1 cellular context compared by ENCODE assay signal in the genomic region with DNA sequence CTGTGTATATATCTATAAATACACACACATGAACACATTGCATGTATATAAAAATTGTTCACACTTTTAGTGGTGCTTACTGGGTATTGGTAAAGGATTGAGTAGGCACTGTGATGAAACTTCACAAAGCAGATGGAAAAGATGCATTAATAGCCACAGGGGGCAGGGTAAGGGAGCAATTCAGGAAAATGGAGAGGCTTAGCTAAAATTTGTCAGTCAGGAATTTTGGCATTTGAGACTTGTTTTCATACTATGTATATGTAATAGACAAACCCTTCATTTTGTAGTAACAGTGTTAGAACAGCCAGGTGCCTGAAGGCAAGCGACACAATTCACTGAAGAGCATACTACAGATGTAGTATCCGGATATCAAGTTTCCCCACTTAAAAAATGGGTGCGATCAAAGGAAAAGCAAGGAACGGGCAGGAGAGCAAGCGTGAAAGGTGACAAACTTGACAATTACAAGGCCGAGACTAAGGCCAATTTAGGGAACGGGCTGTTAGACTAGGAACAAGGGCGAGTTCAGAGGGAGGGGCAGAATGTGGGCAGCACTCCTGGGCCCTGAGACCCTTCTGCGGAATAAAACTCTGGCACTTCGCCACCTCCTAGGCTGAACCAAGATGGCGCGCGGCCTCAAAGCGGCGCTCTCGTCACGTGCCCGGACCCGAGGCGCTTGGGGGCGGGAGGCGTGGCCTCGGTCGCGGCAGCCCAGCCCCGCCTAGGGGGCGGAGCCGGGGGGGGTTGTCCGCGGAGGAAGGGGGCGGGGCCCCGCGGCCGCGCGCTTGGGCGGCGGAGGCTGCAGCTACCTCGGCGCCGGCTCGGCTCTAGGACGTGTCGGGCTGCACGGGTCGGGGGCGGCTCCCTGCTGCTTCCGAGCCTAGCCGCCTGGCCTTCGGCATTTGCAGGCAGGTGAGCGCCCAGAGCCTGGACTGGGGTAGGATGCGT.
TF ChIP-seq lines count a peak whose summit lies in the region.

A gene (plus strand): TSS at position 771 of the 945 bp plus-strand sequence. CDS start 12,518 bp downstream, outside the sequence.

TF ChIP-seq in K562, 482 proteins besides CTCF, POLR2A, EP300 and RAD21 (continued from another document and continues in another):
- TF ChIP-seq, protein P1, sequence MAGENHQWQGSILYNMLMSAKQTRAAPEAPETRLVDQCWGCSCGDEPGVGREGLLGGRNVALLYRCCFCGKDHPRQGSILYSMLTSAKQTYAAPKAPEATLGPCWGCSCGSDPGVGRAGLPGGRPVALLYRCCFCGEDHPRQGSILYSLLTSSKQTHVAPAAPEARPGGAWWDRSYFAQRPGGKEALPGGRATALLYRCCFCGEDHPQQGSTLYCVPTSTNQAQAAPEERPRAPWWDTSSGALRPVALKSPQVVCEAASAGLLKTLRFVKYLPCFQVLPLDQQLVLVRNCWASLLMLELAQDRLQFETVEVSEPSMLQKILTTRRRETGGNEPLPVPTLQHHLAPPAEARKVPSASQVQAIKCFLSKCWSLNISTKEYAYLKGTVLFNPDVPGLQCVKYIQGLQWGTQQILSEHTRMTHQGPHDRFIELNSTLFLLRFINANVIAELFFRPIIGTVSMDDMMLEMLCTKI (IDR thresholded peaks at IDR 0.05; ENCODE audit: partially characterized antibody), result no peak
- TF ChIP-seq SMAD2 (IDR thresholded peaks at IDR 0.05; ENCODE audit: low read depth, low read length) (no peak), FOXJ3 (CRISPR knock-in tag; IDR thresholded peaks at IDR 0.05) (no peak), TBP (optimal IDR thresholded peaks at IDR 0.05; ENCODE audit: low read depth, low read length) (peak; percentile 33), BCOR (IDR thresholded peaks at IDR 0.05) (no peak), ELF4 (CRISPR knock-in tag; IDR thresholded peaks at IDR 0.05) (peak; percentile 86), RBBP5 (IDR thresholded peaks at IDR 0.05; ENCODE audit: borderline replicate concordance, insufficient read depth, low read length, poor library complexity, severe bottlenecking) (no peak), NCOA2 (IDR thresholded peaks at IDR 0.05; ENCODE audit: partially characterized antibody in 2 of 2) (no peak), ATF7 (IDR thresholded peaks at IDR 0.05) (peak; percentile 58), ZNF146 (CRISPR knock-in tag; IDR thresholded peaks at IDR 0.05; ENCODE audit: unreplicated experiment) (no peak), MTA3 (IDR thresholded peaks at IDR 0.05; ENCODE audit: borderline replicate concordance) (peak; percentile 78; the same call in 1 of the 2 replicates), XRCC3 (IDR thresholded peaks at IDR 0.05) (no peak), EP400 (IDR thresholded peaks at IDR 0.05) (peak; percentile 71), RNF2 (IDR thresholded peaks at IDR 0.05) (peak; percentile 88), KDM1A (IDR thresholded peaks at IDR 0.05) (no peak), TEAD4 (IDR thresholded peaks at IDR 0.05; ENCODE audit: low read length) (peak; percentile 49), TEAD4 (CRISPR knock-in tag; IDR thresholded peaks at IDR 0.05; ENCODE audit: borderline replicate concordance) (0 out of 2 replicates have a peak, but pooled peaks have one; percentile 86), PHF21A (IDR thresholded peaks at IDR 0.05; ENCODE audit: borderline replicate concordance, low read depth) (no peak), ETS2 (tag; IDR thresholded peaks at IDR 0.05; ENCODE audit: borderline replicate concordance, poor library complexity, severe bottlenecking) (no peak), GTF2A2 (tag; IDR thresholded peaks at IDR 0.05) (no peak), TAL1 (IDR thresholded peaks at IDR 0.05) (no peak), ZNF212 (CRISPR knock-in tag; IDR thresholded peaks at IDR 0.05) (no peak; the same call in 1 of the 2 replicates), HDAC8 (tag; IDR thresholded peaks at IDR 0.05) (peak; percentile 96), GATAD2B (IDR thresholded peaks at IDR 0.05; ENCODE audit: borderline replicate concordance) (0 out of 2 replicates have a peak, but pooled peaks have one; percentile 30), RBM14 (IDR thresholded peaks at IDR 0.05; ENCODE audit: borderline replicate concordance, insufficient read depth, low read depth, low read length) (no peak), ZNF699 (CRISPR knock-in tag; IDR thresholded peaks at IDR 0.05; ENCODE audit: insufficient replicate concordance) (no peak), ZNF232 (CRISPR knock-in tag; IDR thresholded peaks at IDR 0.05) (peak; percentile 84; the same call in 1 of the 2 replicates), SMAD3 (CRISPR knock-in tag; conservative IDR thresholded peaks at IDR 0.05) (peak; percentile 94)
- TF ChIP-seq, protein P2, sequence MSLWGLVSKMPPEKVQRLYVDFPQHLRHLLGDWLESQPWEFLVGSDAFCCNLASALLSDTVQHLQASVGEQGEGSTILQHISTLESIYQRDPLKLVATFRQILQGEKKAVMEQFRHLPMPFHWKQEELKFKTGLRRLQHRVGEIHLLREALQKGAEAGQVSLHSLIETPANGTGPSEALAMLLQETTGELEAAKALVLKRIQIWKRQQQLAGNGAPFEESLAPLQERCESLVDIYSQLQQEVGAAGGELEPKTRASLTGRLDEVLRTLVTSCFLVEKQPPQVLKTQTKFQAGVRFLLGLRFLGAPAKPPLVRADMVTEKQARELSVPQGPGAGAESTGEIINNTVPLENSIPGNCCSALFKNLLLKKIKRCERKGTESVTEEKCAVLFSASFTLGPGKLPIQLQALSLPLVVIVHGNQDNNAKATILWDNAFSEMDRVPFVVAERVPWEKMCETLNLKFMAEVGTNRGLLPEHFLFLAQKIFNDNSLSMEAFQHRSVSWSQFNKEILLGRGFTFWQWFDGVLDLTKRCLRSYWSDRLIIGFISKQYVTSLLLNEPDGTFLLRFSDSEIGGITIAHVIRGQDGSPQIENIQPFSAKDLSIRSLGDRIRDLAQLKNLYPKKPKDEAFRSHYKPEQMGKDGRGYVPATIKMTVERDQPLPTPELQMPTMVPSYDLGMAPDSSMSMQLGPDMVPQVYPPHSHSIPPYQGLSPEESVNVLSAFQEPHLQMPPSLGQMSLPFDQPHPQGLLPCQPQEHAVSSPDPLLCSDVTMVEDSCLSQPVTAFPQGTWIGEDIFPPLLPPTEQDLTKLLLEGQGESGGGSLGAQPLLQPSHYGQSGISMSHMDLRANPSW (CRISPR knock-in tag; IDR thresholded peaks at IDR 0.05), result peak; percentile 90; the same call in 1 of the 2 replicates
- TF ChIP-seq, protein P3, sequence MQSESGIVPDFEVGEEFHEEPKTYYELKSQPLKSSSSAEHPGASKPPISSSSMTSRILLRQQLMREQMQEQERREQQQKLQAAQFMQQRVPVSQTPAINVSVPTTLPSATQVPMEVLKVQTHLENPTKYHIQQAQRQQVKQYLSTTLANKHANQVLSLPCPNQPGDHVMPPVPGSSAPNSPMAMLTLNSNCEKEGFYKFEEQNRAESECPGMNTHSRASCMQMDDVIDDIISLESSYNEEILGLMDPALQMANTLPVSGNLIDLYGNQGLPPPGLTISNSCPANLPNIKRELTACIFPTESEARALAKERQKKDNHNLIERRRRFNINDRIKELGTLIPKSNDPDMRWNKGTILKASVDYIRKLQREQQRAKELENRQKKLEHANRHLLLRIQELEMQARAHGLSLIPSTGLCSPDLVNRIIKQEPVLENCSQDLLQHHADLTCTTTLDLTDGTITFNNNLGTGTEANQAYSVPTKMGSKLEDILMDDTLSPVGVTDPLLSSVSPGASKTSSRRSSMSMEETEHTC (IDR thresholded peaks at IDR 0.05), result peak; percentile 89
- TF ChIP-seq, protein P4, sequence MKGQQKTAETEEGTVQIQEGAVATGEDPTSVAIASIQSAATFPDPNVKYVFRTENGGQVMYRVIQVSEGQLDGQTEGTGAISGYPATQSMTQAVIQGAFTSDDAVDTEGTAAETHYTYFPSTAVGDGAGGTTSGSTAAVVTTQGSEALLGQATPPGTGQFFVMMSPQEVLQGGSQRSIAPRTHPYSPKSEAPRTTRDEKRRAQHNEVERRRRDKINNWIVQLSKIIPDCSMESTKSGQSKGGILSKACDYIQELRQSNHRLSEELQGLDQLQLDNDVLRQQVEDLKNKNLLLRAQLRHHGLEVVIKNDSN (CRISPR knock-in tag; IDR thresholded peaks at IDR 0.05), result peak; percentile 97
- TF ChIP-seq, protein P5, sequence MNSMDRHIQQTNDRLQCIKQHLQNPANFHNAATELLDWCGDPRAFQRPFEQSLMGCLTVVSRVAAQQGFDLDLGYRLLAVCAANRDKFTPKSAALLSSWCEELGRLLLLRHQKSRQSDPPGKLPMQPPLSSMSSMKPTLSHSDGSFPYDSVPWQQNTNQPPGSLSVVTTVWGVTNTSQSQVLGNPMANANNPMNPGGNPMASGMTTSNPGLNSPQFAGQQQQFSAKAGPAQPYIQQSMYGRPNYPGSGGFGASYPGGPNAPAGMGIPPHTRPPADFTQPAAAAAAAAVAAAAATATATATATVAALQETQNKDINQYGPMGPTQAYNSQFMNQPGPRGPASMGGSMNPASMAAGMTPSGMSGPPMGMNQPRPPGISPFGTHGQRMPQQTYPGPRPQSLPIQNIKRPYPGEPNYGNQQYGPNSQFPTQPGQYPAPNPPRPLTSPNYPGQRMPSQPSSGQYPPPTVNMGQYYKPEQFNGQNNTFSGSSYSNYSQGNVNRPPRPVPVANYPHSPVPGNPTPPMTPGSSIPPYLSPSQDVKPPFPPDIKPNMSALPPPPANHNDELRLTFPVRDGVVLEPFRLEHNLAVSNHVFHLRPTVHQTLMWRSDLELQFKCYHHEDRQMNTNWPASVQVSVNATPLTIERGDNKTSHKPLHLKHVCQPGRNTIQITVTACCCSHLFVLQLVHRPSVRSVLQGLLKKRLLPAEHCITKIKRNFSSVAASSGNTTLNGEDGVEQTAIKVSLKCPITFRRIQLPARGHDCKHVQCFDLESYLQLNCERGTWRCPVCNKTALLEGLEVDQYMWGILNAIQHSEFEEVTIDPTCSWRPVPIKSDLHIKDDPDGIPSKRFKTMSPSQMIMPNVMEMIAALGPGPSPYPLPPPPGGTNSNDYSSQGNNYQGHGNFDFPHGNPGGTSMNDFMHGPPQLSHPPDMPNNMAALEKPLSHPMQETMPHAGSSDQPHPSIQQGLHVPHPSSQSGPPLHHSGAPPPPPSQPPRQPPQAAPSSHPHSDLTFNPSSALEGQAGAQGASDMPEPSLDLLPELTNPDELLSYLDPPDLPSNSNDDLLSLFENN (IDR thresholded peaks at IDR 0.05; ENCODE audit: low read depth in 2 of 2, low read length in 2 of 2), result 0 out of 4 replicates have a peak, but pooled peaks of 1 of the 2 experiments have one; percentile 43
- TF ChIP-seq, protein P6, sequence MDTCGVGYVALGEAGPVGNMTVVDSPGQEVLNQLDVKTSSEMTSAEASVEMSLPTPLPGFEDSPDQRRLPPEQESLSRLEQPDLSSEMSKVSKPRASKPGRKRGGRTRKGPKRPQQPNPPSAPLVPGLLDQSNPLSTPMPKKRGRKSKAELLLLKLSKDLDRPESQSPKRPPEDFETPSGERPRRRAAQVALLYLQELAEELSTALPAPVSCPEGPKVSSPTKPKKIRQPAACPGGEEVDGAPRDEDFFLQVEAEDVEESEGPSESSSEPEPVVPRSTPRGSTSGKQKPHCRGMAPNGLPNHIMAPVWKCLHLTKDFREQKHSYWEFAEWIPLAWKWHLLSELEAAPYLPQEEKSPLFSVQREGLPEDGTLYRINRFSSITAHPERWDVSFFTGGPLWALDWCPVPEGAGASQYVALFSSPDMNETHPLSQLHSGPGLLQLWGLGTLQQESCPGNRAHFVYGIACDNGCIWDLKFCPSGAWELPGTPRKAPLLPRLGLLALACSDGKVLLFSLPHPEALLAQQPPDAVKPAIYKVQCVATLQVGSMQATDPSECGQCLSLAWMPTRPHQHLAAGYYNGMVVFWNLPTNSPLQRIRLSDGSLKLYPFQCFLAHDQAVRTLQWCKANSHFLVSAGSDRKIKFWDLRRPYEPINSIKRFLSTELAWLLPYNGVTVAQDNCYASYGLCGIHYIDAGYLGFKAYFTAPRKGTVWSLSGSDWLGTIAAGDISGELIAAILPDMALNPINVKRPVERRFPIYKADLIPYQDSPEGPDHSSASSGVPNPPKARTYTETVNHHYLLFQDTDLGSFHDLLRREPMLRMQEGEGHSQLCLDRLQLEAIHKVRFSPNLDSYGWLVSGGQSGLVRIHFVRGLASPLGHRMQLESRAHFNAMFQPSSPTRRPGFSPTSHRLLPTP (IDR thresholded peaks at IDR 0.05; ENCODE audit: borderline replicate concordance, extremely low read depth, insufficient read length), result no peak
- TF ChIP-seq, protein P7, sequence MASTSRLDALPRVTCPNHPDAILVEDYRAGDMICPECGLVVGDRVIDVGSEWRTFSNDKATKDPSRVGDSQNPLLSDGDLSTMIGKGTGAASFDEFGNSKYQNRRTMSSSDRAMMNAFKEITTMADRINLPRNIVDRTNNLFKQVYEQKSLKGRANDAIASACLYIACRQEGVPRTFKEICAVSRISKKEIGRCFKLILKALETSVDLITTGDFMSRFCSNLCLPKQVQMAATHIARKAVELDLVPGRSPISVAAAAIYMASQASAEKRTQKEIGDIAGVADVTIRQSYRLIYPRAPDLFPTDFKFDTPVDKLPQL (IDR thresholded peaks at IDR 0.05; ENCODE audit: extremely low read depth, insufficient read length), result no peak
- TF ChIP-seq, protein P8, sequence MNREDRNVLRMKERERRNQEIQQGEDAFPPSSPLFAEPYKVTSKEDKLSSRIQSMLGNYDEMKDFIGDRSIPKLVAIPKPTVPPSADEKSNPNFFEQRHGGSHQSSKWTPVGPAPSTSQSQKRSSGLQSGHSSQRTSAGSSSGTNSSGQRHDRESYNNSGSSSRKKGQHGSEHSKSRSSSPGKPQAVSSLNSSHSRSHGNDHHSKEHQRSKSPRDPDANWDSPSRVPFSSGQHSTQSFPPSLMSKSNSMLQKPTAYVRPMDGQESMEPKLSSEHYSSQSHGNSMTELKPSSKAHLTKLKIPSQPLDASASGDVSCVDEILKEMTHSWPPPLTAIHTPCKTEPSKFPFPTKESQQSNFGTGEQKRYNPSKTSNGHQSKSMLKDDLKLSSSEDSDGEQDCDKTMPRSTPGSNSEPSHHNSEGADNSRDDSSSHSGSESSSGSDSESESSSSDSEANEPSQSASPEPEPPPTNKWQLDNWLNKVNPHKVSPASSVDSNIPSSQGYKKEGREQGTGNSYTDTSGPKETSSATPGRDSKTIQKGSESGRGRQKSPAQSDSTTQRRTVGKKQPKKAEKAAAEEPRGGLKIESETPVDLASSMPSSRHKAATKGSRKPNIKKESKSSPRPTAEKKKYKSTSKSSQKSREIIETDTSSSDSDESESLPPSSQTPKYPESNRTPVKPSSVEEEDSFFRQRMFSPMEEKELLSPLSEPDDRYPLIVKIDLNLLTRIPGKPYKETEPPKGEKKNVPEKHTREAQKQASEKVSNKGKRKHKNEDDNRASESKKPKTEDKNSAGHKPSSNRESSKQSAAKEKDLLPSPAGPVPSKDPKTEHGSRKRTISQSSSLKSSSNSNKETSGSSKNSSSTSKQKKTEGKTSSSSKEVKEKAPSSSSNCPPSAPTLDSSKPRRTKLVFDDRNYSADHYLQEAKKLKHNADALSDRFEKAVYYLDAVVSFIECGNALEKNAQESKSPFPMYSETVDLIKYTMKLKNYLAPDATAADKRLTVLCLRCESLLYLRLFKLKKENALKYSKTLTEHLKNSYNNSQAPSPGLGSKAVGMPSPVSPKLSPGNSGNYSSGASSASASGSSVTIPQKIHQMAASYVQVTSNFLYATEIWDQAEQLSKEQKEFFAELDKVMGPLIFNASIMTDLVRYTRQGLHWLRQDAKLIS (CRISPR knock-in tag; IDR thresholded peaks at IDR 0.05), result peak; percentile 81; the same call in 1 of the 2 replicates
- TF ChIP-seq, protein P9, sequence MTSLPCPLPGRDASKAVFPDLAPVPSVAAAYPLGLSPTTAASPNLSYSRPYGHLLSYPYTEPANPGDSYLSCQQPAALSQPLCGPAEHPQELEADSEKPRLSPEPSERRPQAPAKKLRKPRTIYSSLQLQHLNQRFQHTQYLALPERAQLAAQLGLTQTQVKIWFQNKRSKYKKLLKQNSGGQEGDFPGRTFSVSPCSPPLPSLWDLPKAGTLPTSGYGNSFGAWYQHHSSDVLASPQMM (CRISPR knock-in tag; IDR thresholded peaks at IDR 0.05), result no peak
